ENCODE assay signal across 1 cellular context in the genomic region with DNA sequence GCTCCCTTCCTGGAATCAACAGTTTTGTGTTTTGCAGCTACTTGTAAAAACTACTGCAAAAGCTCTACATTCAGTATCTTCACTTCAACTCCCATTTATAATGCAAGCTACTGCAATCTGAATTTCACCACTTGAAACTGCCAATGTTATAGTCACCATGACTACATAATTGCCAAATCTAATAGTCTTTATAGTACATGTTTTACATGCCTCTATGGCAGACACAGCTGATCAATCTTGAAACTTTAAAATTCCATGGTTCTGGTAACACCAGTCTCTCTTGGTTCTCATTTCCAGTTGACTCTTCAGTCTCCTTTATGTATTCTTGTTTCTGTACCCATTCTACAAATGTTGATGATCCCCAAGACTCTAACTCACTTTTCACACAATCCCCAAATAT.
TF ChIP-seq lines count a peak whose summit lies in the region.

No MANE protein-coding gene starts in this region.

TF ChIP-seq in K562, 482 proteins besides CTCF, POLR2A, EP300 and RAD21 (continued from another document):
- TF ChIP-seq RBBP5 (IDR thresholded peaks at IDR 0.05; ENCODE audit: borderline replicate concordance, insufficient read depth, low read length, poor library complexity, severe bottlenecking): no peak
- TF ChIP-seq POLR2H (tag; IDR thresholded peaks at IDR 0.05; ENCODE audit: low read depth): no peak
- TF ChIP-seq IRF9 (tag; IDR thresholded peaks at IDR 0.05): no peak
- no peak for TF ChIP-seq CXXC5 (CRISPR knock-in tag; IDR thresholded peaks at IDR 0.05)
- TF ChIP-seq NCOR1 (IDR thresholded peaks at IDR 0.05): no peak
- no peak for TF ChIP-seq SREBF2 (CRISPR knock-in tag; IDR thresholded peaks at IDR 0.05)
- peak in 1 of 2 experiments; percentile 55 for TF ChIP-seq NCOA2 (IDR thresholded peaks at IDR 0.05; ENCODE audit: partially characterized antibody in 2 of 2)
- TF ChIP-seq PHTF2 (CRISPR knock-in tag; IDR thresholded peaks at IDR 0.05): no peak
